ENCODE assay signal across 16 cellular contexts in the genomic region with DNA sequence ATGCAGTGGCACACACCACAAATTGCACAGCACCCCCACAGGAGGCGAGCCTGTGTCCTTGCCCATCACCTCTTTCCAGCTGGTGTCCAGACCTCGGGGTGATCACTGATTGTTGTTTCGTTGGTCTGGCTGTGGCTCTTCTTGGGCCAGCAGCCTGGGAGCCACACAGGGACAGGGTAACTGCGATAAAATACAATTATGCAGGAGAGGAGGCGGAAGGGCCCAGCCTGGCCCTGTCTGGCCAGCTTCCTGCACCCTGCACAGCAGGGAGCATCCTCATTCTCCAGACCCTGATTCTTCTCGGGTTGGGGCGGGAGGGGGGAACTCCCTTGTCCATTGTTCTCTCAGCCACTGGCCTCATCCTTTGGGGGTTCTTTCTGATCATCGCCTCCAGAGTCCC.
DNase-seq lines count a peak whose midpoint lies in the region; ATAC-seq and TF ChIP-seq lines count a peak whose summit lies in the region.
"Had no signal": no experiment of that assay in that cellular context is flagged by ENCODE, and none has a peak within 500 bp of the region (broad histone marks: within the 10 kb centered on the region; RNA-seq: fewer than 3 reads in every experiment).

No MANE protein-coding gene starts in this region.

- H3K9me3 ChIP-seq in upper lobe of right lung = no peaks in the 10 kb centered on the region

- no peak overlapping the region for H3K4me3 ChIP-seq in upper lobe of right lung

- H3K4me1 ChIP-seq in upper lobe of right lung = no peaks in the 10 kb centered on the region

- intact Hi-C loops in upper lobe of right lung (cut with DNase I) = no loop called here

- peak; percentile 31 for DNase-seq in activated effector memory CD4-positive, alpha-beta T cell treated with anti-CD3 and anti-CD28 coated beads, Interleukin-2, amount 50 U/mL, for 16 hours
- no peak for DNase-seq in activated effector memory CD4-positive, alpha-beta T cell treated with Interleukin-2 at 50 U/mL for 16 hours
- DNase-seq in mucosa of gallbladder (ENCODE audit: low spot score) (peak; percentile 3), upper lobe of right lung (peak; percentile 31), mesenteric fat pad (ENCODE audit: low spot score) (no peak)
- DNase-seq: CD8-positive, alpha-beta memory T cell; KG1; NCI-H187; NCI-H2107; NCI-H510A; NCI-H774; SHP77 had no signal

- no peak for TF ChIP-seq CTCF in upper lobe of right lung (IDR thresholded peaks at IDR 0.05)

- ATAC-seq in SK-N-SH treated with all-trans-retinoic acid at 6 μM for 48 hours (no peak), upper lobe of right lung (no peak), GM21528 (IDR thresholded peaks at IDR 0.05; ENCODE audit: low FRiP score, unreplicated experiment) (no peak), HG02840 (IDR thresholded peaks at IDR 0.05; ENCODE audit: low FRiP score, unreplicated experiment) (no peak)

- H3K27ac ChIP-seq in upper lobe of right lung = no peak overlapping the region
- H3K27ac ChIP-seq: BLaER1 treated with 17β-estradiol and CSF1 and Interleukin-3, amounts not matched to agents 10 nM and 100 nM had no signal

- H3K36me3 ChIP-seq in upper lobe of right lung = peaks cover 15% of the 10 kb centered on the region

- H3K27me3 ChIP-seq in upper lobe of right lung = no peaks in the 10 kb centered on the region

TF ChIP-seq in SK-N-SH treated with all-trans-retinoic acid at 6 μM for 48 hours, 23 proteins besides CTCF, POLR2A, EP300 and RAD21:
- TF ChIP-seq TCF4 (CRISPR knock-in tag; IDR thresholded peaks at IDR 0.05; ENCODE audit: borderline replicate concordance) (peak; percentile 38; the same call in 1 of the 2 replicates), PPARA (CRISPR knock-in tag; IDR thresholded peaks at IDR 0.05; ENCODE audit: borderline replicate concordance) (no peak), ZNF70 (CRISPR knock-in tag; IDR thresholded peaks at IDR 0.05) (peak; percentile 43; the same call in 1 of the 2 replicates), ZC3H10 (CRISPR knock-in tag; IDR thresholded peaks at IDR 0.05) (no peak), ESRRG (CRISPR knock-in tag; IDR thresholded peaks at IDR 0.05) (no peak), GLIS3 (CRISPR knock-in tag; IDR thresholded peaks at IDR 0.05) (no peak)

Comparison
In these comparisons a context has a peak if more than half of its experiments do, and no peak if none do; other contexts are left out.
1. DNase-seq: peak in activated effector memory CD4-positive, alpha-beta T cell treated with anti-CD3 and anti-CD28 coated beads, Interleukin-2, amount 50 U/mL, for 16 hours (single experiment), mucosa of gallbladder (single experiment) and upper lobe of right lung (single experiment); none in activated effector memory CD4-positive, alpha-beta T cell treated with Interleukin-2 at 50 U/mL for 16 hours (single experiment) and mesenteric fat pad (single experiment).